Comparison of ENCODE assay signal across 1 cellular context in genomic region chr15:55740981-55741591, GRCh38.
TF ChIP-seq lines count a peak whose summit lies in the region.

No MANE protein-coding gene starts in this region.

TF ChIP-seq in K562, 482 proteins besides CTCF, POLR2A, EP300 and RAD21 (continued from another document):
- TF ChIP-seq XRCC4 (IDR thresholded peaks at IDR 0.05; ENCODE audit: extremely low read depth, insufficient read depth, insufficient read length) (no peak), ZHX1 (conservative IDR thresholded peaks at IDR 0.05; ENCODE audit: low read length) (no peak), STAG1 (CRISPR knock-in tag; IDR thresholded peaks at IDR 0.05; ENCODE audit: borderline replicate concordance) (no peak), BRD9 (IDR thresholded peaks at IDR 0.05; ENCODE audit: low read depth, partially characterized antibody) (no peak), MCM2 (IDR thresholded peaks at IDR 0.05; ENCODE audit: low read depth) (no peak), E2F6 (IDR thresholded peaks at IDR 0.05; ENCODE audit: borderline replicate concordance in 1 of 2, extremely low read depth in 1 of 2, insufficient read depth in 1 of 2, insufficient read length in 1 of 2, low read depth in 1 of 2, low read length in 1 of 2, poor library complexity in 1 of 2, severe bottlenecking in 1 of 2) (no peak), CBX8 (IDR thresholded peaks at IDR 0.05; ENCODE audit: borderline replicate concordance, extremely low read depth, low read depth, low read length, poor library complexity, severe bottlenecking) (peak; percentile 28), TARDBP (IDR thresholded peaks at IDR 0.05) (no peak), STAT5B (CRISPR knock-in tag; IDR thresholded peaks at IDR 0.05) (no peak), MTA2 (IDR thresholded peaks at IDR 0.05; ENCODE audit: low read depth) (no peak), HBP1 (CRISPR knock-in tag; IDR thresholded peaks at IDR 0.05) (no peak), ERF (CRISPR knock-in tag; IDR thresholded peaks at IDR 0.05) (no peak)
